Comparison of ENCODE assay signal across 8 cellular contexts in the genomic region with DNA sequence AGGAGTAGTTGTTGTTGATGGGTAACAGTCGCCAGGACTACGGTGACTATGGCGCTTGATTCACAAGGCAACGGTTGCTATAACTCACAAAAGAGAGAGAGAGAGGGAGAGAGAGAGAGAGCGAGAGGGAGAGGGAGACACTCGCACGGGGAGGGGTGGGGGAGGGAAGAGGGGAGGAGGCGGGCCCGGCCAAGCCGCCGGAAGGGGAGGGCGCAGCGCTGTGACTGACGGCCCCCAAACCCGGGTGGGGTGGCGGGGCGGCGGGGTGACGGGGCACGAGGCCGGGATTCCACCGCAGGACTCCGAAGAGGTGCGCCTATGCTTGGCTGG.
DNase-seq lines count a peak whose midpoint lies in the region; ATAC-seq, FAIRE-seq and TF ChIP-seq lines count a peak whose summit lies in the region.

A gene (minus strand): TSS at position 166 of the 330 bp plus-strand sequence. CDS start 130,413 bp downstream, outside the sequence.

- peak within 1 kb of the TSS; percentile 93 for H3K4me3 ChIP-seq in retinal pigment epithelial cell (ENCODE audit: low read length)

- DNase-seq in GM18507 (ENCODE audit: extremely low spot score, insufficient read length, low read depth) (peak; percentile 71), NCI-H2029 treated with DMSO at 0.1 percent for 48 hours (lab: John Stamatoyannopoulos, UW) (peak; percentile 67), T-helper 9 cell (peak; percentile 88), astrocyte of the hippocampus (ENCODE audit: low read depth, low spot score) (peak; percentile 97), hypothalamus (lab: John Stamatoyannopoulos, UW) (peak in 50 of 51 donors; percentile 57 to 95 (median 86)), retinal pigment epithelial cell (ENCODE audit: low read depth) (peak; percentile 91), ecto neural progenitor cell (ENCODE audit: low spot score) (no peak)

- no peak for TF ChIP-seq CTCF in retinal pigment epithelial cell (conservative IDR thresholded peaks at IDR 0.05; ENCODE audit: low read depth, low read length)

- peak; percentile 87 for FAIRE-seq in GM18507 (lab: Jason Lieb, UNC)

- peak; percentile 49 for ATAC-seq in HG03039 (IDR thresholded peaks at IDR 0.05; ENCODE audit: unreplicated experiment)
